Comparison of ENCODE assay signal across 27 cellular contexts in genomic region chr12:128803788-128804187, GRCh38. TPM values are rescaled to one million over a fixed set of nuclear protein-coding genes. Genes with fewer than 3 reads are reported as not detected.
DNase-seq lines count a peak whose midpoint lies in the region; ATAC-seq and TF ChIP-seq lines count a peak whose summit lies in the region.
"Had no signal": no experiment of that assay in that cellular context is flagged by ENCODE, and none has a peak within 500 bp of the region (broad histone marks: within the 10 kb centered on the region; RNA-seq: fewer than 3 reads in every experiment).

No MANE protein-coding gene starts in this region.

- H3K4me1 ChIP-seq in gastrocnemius medialis, result peaks cover 63 to 74% of the 10 kb centered on the region in 2 donors
- H3K4me1 ChIP-seq: BE2C had no signal

- TF ChIP-seq CTCF in astrocyte of the cerebellum (IDR thresholded peaks at IDR 0.05; ENCODE audit: low read depth, low read length, missing control alignments) (no peak), gastrocnemius medialis (IDR thresholded peaks at IDR 0.05 in 4 of 5, conservative IDR thresholded peaks at IDR 0.05 in 1 of 5) (no peak), lower leg skin (IDR thresholded peaks at IDR 0.05) (no peak)

- no peaks in the 10 kb centered on the region for H3K27me3 ChIP-seq in gastrocnemius medialis
- H3K27me3 ChIP-seq: BE2C had no signal

- TF ChIP-seq POLR2A in gastrocnemius medialis (IDR thresholded peaks at IDR 0.05) (peak in 1 of 2 donors; percentile 36), lower leg skin (IDR thresholded peaks at IDR 0.05) (no peak)

- in situ Hi-C loops in astrocyte of the cerebellum (cut with HindIII; ENCODE audit: low sequenced_read_pairs) (no loop called here), gastrocnemius medialis (cut with MboI; ENCODE audit: low sequenced_read_pairs in 4 of 4) (no loop called here)

- peak overlapping the region; percentile 86 to 98 (median 96) for H3K27ac ChIP-seq in gastrocnemius medialis
- H3K27ac ChIP-seq: GM23248, HL-60 had no signal

- DNase-seq in Daoy (ENCODE audit: low read depth) (peak; percentile 90), astrocyte of the cerebellum (ENCODE audit: low read depth) (peak; percentile 37), left ventricle myocardium superior (peak; percentile 55), gastrocnemius medialis (peak; percentile 63 to 78), NCI-H2029 treated with DMSO at 0.1 percent for 48 hours (lab: John Stamatoyannopoulos, UW) (no peak), lower leg skin (ENCODE audit: low spot score in 2 of 2) (no peak), NOMO-1 treated with DMSO at 0.1 percent for 48 hours (lab: John Stamatoyannopoulos, UW; ENCODE audit: unreplicated experiment) (no peak)
- DNase-seq: BE2C; DMS79; GM23248; H9; HFFc6; MM.1S; NCI-H1092; NCI-H1436 treated with DMSO at 0.1 percent for 48 hours; NCI-H2029; NCI-H2171; NCI-H345; NCI-H524; NCI-H774; NK-92 treated with Interleukin-12 subunit alpha and Interleukin-12 subunit beta, amount 100 ng/mL, for 24 hours had no signal

- WGBS in lower leg skin, 2 donors, result 81 to 88% methylated on average over 9 of the region's 9 CpGs

- H3K36me3 ChIP-seq in gastrocnemius medialis, result peaks cover 0 to 35% of the 10 kb centered on the region in 2 donors

- no peaks in the 10 kb centered on the region for H3K9me3 ChIP-seq in gastrocnemius medialis
- H3K9me3 ChIP-seq: BE2C had no signal

- ATAC-seq in left ventricle myocardium superior (peak; percentile 74), gastrocnemius medialis (peak; percentile 43 to 67)
- ATAC-seq: HepG2, K562, Panc1 had no signal

- no peak overlapping the region for H3K4me3 ChIP-seq in astrocyte of the cerebellum (ENCODE audit: low read depth, low read length)
- H3K4me3 ChIP-seq in gastrocnemius medialis, result no peak overlapping the region
- no peak overlapping the region for H3K4me3 ChIP-seq in lower leg skin (ENCODE audit: low read depth, poor library complexity, severe bottlenecking)
- H3K4me3 ChIP-seq: GM23248, K562 had no signal

- intact Hi-C loops in left ventricle myocardium superior (cut with micrococcal nuclease) (no loop called here), gastrocnemius medialis (cut with DNase I; ENCODE audit: low total_unique reads) (no loop called here), lower leg skin (cut with DNase I; ENCODE audit: low total_unique reads) (no loop called here)

RNA-seq across cellular contexts. Expression of gene SLC15A4, which starts 20.0 kb away (rescaled TPM):
- 41.4 and 44.4 TPM in 2 replicates for total RNA-seq in Daoy (2014; rRNA removed; shearing (Covaris generic))
- total RNA-seq in left ventricle myocardium superior, result 14.0 TPM
- 100 to 1,000 TPM in 1 of 4 donors, 10 to 100 TPM in 3; 59.8 to 122 (median 79.1) TPM for total RNA-seq in gastrocnemius medialis
- 10 to 100 TPM; 41.3 to 55.1 (median 43.6) TPM for total RNA-seq in lower leg skin

RNA-seq across cellular contexts. Expression of gene GLT1D1, which starts 49.5 kb away (rescaled TPM):
- 1.2 and 1.9 TPM in 2 replicates for total RNA-seq in Daoy (2014; rRNA removed; shearing (Covaris generic))
- 0.45 TPM for total RNA-seq in left ventricle myocardium superior
- 1 to 10 TPM; 1.0 to 4.9 (median 3.0) TPM for total RNA-seq in gastrocnemius medialis
- 1 to 10 TPM; 1.5 to 2.2 (median 1.9) TPM for total RNA-seq in lower leg skin
- total RNA-seq: A673, GM23248, HFFc6, HT-29 had no signal

Comparison
In these comparisons a context has a peak if more than half of its experiments do, and no peak if none do; other contexts are left out.
1. DNase-seq: peak in Daoy (single experiment), astrocyte of the cerebellum (single experiment), left ventricle myocardium superior (single experiment) and gastrocnemius medialis (2 of 2); none in NCI-H2029 treated with DMSO at 0.1 percent for 48 hours (single experiment), lower leg skin (0 of 2) and NOMO-1 treated with DMSO at 0.1 percent for 48 hours (single experiment).